In genomic region chr10:78972947-78973900, GRCh38 we compare ENCODE assay signal across 8 cellular contexts.
A peak's percentile ranks its signal among the peaks of the same experiment; 100 is the strongest.
DNase-seq lines count a peak whose midpoint lies in the region; ATAC-seq and TF ChIP-seq lines count a peak whose summit lies in the region.

No MANE protein-coding gene starts in this region.

- TF ChIP-seq EP300 in ovary (IDR thresholded peaks at IDR 0.05): no peak

- TF ChIP-seq CTCF in GM10248 (IDR thresholded peaks at IDR 0.05; ENCODE audit: control extremely low read depth, extremely low read depth, low read depth, missing control alignments): no peak
- TF ChIP-seq CTCF in ovary (IDR thresholded peaks at IDR 0.05): peak in 1 of 3 donors; percentile 35
- no peak for TF ChIP-seq CTCF in thoracic aorta (IDR thresholded peaks at IDR 0.05)

- peak overlapping the region; percentile 67 for H3K4me3 Mint-ChIP-seq in activated naive CD8-positive, alpha-beta T cell treated with anti-CD3 and anti-CD28 coated beads, Interleukin-2, amount 50 U/mL, for 24 hours

- DNase-seq in GM10248 (ENCODE audit: extremely low spot score): peak; percentile 94
- DNase-seq in NCI-H1092 (lab: John Stamatoyannopoulos, UW): peak; percentile 83
- peak; percentile 79 for DNase-seq in SKM-1 treated with dmso at 0.1 percent for 144 hours (lab: John Stamatoyannopoulos, UW; ENCODE audit: unreplicated experiment)
- DNase-seq in activated naive CD8-positive, alpha-beta T cell treated with anti-CD3 and anti-CD28 coated beads, Interleukin-2, amount 50 U/mL, for 24 hours: peak; percentile 76
- DNase-seq in Right ventricle myocardium inferior (ENCODE audit: missing footprints): peak; percentile 85
- DNase-seq in ovary: peak in 4 of 5 donors; percentile 66 to 86 (median 79)
- peak; percentile 44 for DNase-seq in thoracic aorta (ENCODE audit: low spot score)

- ATAC-seq in HG02623 (IDR thresholded peaks at IDR 0.05; ENCODE audit: unreplicated experiment) (peak; percentile 87), Right ventricle myocardium inferior (peak; percentile 72), thoracic aorta (ENCODE audit: insufficient number of reproducible peaks, low FRiP score, low read depth) (peak; percentile 62)
- ATAC-seq in activated naive CD8-positive, alpha-beta T cell treated with anti-CD3 and anti-CD28 coated beads, Interleukin-2, amount 50 U/mL, for 24 hours: peak; percentile 67

- H3K4me1 Mint-ChIP-seq in activated naive CD8-positive, alpha-beta T cell treated with anti-CD3 and anti-CD28 coated beads, Interleukin-2, amount 50 U/mL, for 24 hours: peaks cover 48% of the 10 kb centered on the region

- H3K27ac Mint-ChIP-seq in activated naive CD8-positive, alpha-beta T cell treated with anti-CD3 and anti-CD28 coated beads, Interleukin-2, amount 50 U/mL, for 24 hours: peak overlapping the region; percentile 82

- no peaks in the 10 kb centered on the region for H3K9me3 ChIP-seq in ovary
- no peaks in the 10 kb centered on the region for H3K9me3 ChIP-seq in thoracic aorta

- no peaks in the 10 kb centered on the region for H3K27me3 ChIP-seq in ovary
- H3K27me3 ChIP-seq in thoracic aorta (replicated peaks; ENCODE audit: insufficient read depth): no peaks in the 10 kb centered on the region

- no peaks in the 10 kb centered on the region for H3K9me3 Mint-ChIP-seq in activated naive CD8-positive, alpha-beta T cell treated with anti-CD3 and anti-CD28 coated beads, Interleukin-2, amount 50 U/mL, for 24 hours

- intact Hi-C loops in Right ventricle myocardium inferior (cut with DNase I) (loop anchor here (5.0 kb wide), 2 partner anchors 171 to 224 kb away; no protein-coding TSS in a partner anchor), ovary (cut with DNase I) (loop anchor here (2.0 to 10.0 kb wide), 4 partner anchors 92 to 671 kb away; partner anchors contain the start of gene ZMIZ1 (in 3 of the 4))

- no peaks in the 10 kb centered on the region for H3K36me3 Mint-ChIP-seq in activated naive CD8-positive, alpha-beta T cell treated with anti-CD3 and anti-CD28 coated beads, Interleukin-2, amount 50 U/mL, for 24 hours (ENCODE audit: low read depth)

- H3K36me3 ChIP-seq in ovary (no peaks in the 10 kb centered on the region), thoracic aorta (no peaks in the 10 kb centered on the region)

- peak; percentile 34 for TF ChIP-seq POLR2A in ovary (IDR thresholded peaks at IDR 0.05)

- CTCF ChIA-PET in GM10248 (lab: Yijun Ruan, JAX): interaction anchor here (0.7 to 1.3 kb wide), 3 partner anchors 13 to 168 kb away, joined by 3 to 4 read pairs (median 3); no protein-coding TSS in a partner anchor

- H3K27me3 Mint-ChIP-seq in activated naive CD8-positive, alpha-beta T cell treated with anti-CD3 and anti-CD28 coated beads, Interleukin-2, amount 50 U/mL, for 24 hours: peaks cover 9% of the 10 kb centered on the region

- peaks cover 26% of the 10 kb centered on the region for H3K4me1 ChIP-seq in ovary (ENCODE audit: insufficient read depth)
- H3K4me1 ChIP-seq in thoracic aorta (ENCODE audit: control insufficient read depth in 1 of 2, low read depth in 2 of 2): peaks cover 17 to 31% of the 10 kb centered on the region in 2 donors

- H3K4me3 ChIP-seq in ovary (peak overlapping the region; percentile 50), thoracic aorta (peak overlapping the region; percentile 78)

- POLR2A ChIA-PET in GM10248 (lab: Yijun Ruan, JAX): interaction anchor here (0.6 kb wide), 2 partner anchors 8 to 21 kb away, joined by 4 to 5 read pairs; no protein-coding TSS in a partner anchor

- peak overlapping the region; percentile 92 to 95 for H3K27ac ChIP-seq in ovary
- peak overlapping the region; percentile 98 to 99 for H3K27ac ChIP-seq in thoracic aorta

- WGBS in ovary, 3 donors: 6 to 9% (median 8%) methylated on average over 41 to 49 of the region's 49 CpGs

Comparison
In these comparisons a context has a peak if more than half of its experiments do, and no peak if none do; other contexts are left out.
1. Peak in every context shown above with its lines: DNase-seq, ATAC-seq, H3K4me3 ChIP-seq and H3K27ac ChIP-seq.
2. DNase-seq: peak in every context shown above with its lines; median percentile 94 in GM10248; 85 in Right ventricle myocardium inferior; 83 in NCI-H1092; 79 in SKM-1 treated with dmso at 0.1 percent for 144 hours; 79 in ovary; 76 in activated naive CD8-positive, alpha-beta T cell treated with anti-CD3 and anti-CD28 coated beads, Interleukin-2, amount 50 U/mL, for 24 hours; 44 in thoracic aorta.